Comparison of ENCODE assay signal across 17 cellular contexts in the genomic region with DNA sequence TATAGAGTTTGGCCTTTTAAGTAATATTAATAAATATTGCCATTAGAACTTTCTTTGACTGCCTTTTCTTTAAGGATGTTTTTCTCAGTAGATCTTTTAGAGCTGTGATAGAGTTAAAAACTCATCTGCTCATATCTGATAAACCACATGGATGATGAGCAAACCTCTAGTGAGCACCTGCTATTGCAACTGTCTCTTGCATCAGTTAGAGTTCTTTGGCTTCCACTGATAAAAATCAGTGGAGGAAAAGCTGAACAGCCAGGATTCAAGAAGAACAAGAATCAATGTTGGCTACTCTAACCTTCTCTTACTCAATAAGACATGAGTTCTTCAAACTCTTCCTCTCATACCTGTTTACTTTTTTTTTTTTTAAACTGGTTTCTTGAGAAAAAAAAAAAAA. TPM values are rescaled to one million over a fixed set of nuclear protein-coding genes. Genes with fewer than 3 reads are reported as not detected.
DNase-seq lines count a peak whose midpoint lies in the region; ATAC-seq, FAIRE-seq and TF ChIP-seq lines count a peak whose summit lies in the region.
"Had no signal": no experiment of that assay in that cellular context is flagged by ENCODE, and none has a peak within 500 bp of the region (broad histone marks: within the 10 kb centered on the region; RNA-seq: fewer than 3 reads in every experiment).

No MANE protein-coding gene starts in this region.

- TF ChIP-seq POLR2A in K562 (conservative IDR thresholded peaks at IDR 0.05) (no peak), thyroid gland (IDR thresholded peaks at IDR 0.05) (no peak)

- no peaks in the 10 kb centered on the region; a peak in 1 of 5 replicates for H3K4me1 ChIP-seq in K562 (replicated peaks in 1 of 2; ENCODE audit: control insufficient read depth in 2 of 2, insufficient read depth in 2 of 2, low read length in 2 of 2)
- H3K4me1 ChIP-seq in thyroid gland = no peaks in the 10 kb centered on the region
- peaks cover under 1% of the 10 kb centered on the region for H3K4me1 ChIP-seq in CD8-positive, alpha-beta memory T cell (ENCODE audit: insufficient read depth, low read length)
- H3K4me1 ChIP-seq: Caco-2 had no signal

- no TSS peak for BruUV-seq in K562 (replicated peaks; lab: Mats Ljungman, UMichigan)

- no peaks in the 10 kb centered on the region for H3K9me3 Mint-ChIP-seq in CD8-positive, alpha-beta memory T cell
- H3K9me3 Mint-ChIP-seq in glutamatergic neuron (ENCODE audit: unreplicated experiment) = no peaks in the 10 kb centered on the region

- H3K4me3 ChIP-seq in K562 = no peak overlapping the region
- H3K4me3 ChIP-seq in thyroid gland (replicated peaks in 1 of 3) = no peak overlapping the region
- H3K4me3 ChIP-seq in CD8-positive, alpha-beta memory T cell (ENCODE audit: low read length) = no peak overlapping the region
- H3K4me3 ChIP-seq: GM23338 had no signal

- TF ChIP-seq EP300 in K562 (IDR thresholded peaks at IDR 0.05; ENCODE audit: low read length) = peak; percentile 19; the same call in 1 of the 2 replicates

- no peaks in the 10 kb centered on the region for H3K79me2 ChIP-seq in K562 (ENCODE audit: control insufficient read depth, insufficient read depth, low read length)

- peaks cover 0 to 1% of the 10 kb centered on the region in 2 donors for H3K27me3 Mint-ChIP-seq in CD8-positive, alpha-beta memory T cell
- H3K27me3 Mint-ChIP-seq in glutamatergic neuron (ENCODE audit: unreplicated experiment) = no peaks in the 10 kb centered on the region
- H3K27me3 Mint-ChIP-seq: CD4-positive, alpha-beta memory T cell had no signal

- H4K20me1 ChIP-seq in K562 (replicated peaks; ENCODE audit: control insufficient read depth, insufficient read depth, low read length) = no peaks in the 10 kb centered on the region

- H3K36me3 ChIP-seq in KOPT-K1 (ENCODE audit: insufficient read depth, low read length) (no peaks in the 10 kb centered on the region), K562 (ENCODE audit: control insufficient read depth, insufficient read depth, low read length) (no peaks in the 10 kb centered on the region), thyroid gland (no peaks in the 10 kb centered on the region)
- H3K36me3 ChIP-seq in CD8-positive, alpha-beta memory T cell (ENCODE audit: insufficient read depth, low read length) = no peaks in the 10 kb centered on the region

- intact Hi-C loops in K562 (cut with micrococcal nuclease) (no loop called here), thyroid gland (cut with DNase I) (no loop called here)

- no peak for FAIRE-seq in K562 (lab: Jason Lieb, UNC)
- FAIRE-seq: GM12891, GM18507 had no signal

- CTCF ChIA-PET in K562 (lab: Yijun Ruan, JAX; ENCODE audit: low intra/inter-chr PET ratio) = no interaction called here
- CTCF ChIA-PET in CD8-positive, alpha-beta memory T cell (lab: Charles Lee) = no interaction called here

- H3K9me1 ChIP-seq in K562 (ENCODE audit: control insufficient read depth, insufficient read depth, low read length) = no peaks in the 10 kb centered on the region

- DNase-seq in GF-D8 (lab: John Stamatoyannopoulos, UW) = peak; percentile 34
- no peak for DNase-seq in K562 (ENCODE audit: extremely low read depth in 1 of 4, low spot score in 3 of 4)
- no peak for DNase-seq in thyroid gland
- DNase-seq in CD8-positive, alpha-beta memory T cell = no peak
- no peak for DNase-seq in glutamatergic neuron
- DNase-seq: C1 segment of cervical spinal cord; Caco-2; CD4-positive, alpha-beta memory T cell; DMS153; EL; GDM1; H9 had no signal

- no peak overlapping the region for H2AFZ ChIP-seq in K562 (ENCODE audit: low read depth, low read length)
- H2AFZ ChIP-seq: GM23338 had no signal

- H3K27me3 ChIP-seq in K562 (ENCODE audit: control insufficient read depth in 2 of 2, insufficient read depth in 2 of 2, low read length in 2 of 2) (no peaks in the 10 kb centered on the region), thyroid gland (no peaks in the 10 kb centered on the region)
- no peaks in the 10 kb centered on the region for H3K27me3 ChIP-seq in CD8-positive, alpha-beta memory T cell (ENCODE audit: insufficient read depth, low read length, poor library complexity, severe bottlenecking)

- H3K9ac ChIP-seq in K562 (ENCODE audit: insufficient read depth in 1 of 2, low read depth in 2 of 2, low read length in 2 of 2) = no peak overlapping the region

- H3K27ac ChIP-seq in KOPT-K1 (ENCODE audit: low read depth, low read length, poor library complexity, severe bottlenecking) (peak overlapping the region; percentile 96), K562 (ENCODE audit: extremely low read depth, low read depth, low read length) (no peak overlapping the region), thyroid gland (no peak overlapping the region)
- no peak overlapping the region for H3K27ac ChIP-seq in CD8-positive, alpha-beta memory T cell (ENCODE audit: low read depth, low read length)

- TF ChIP-seq RAD21 in K562 (CRISPR knock-in tag; conservative IDR thresholded peaks at IDR 0.05 in 1 of 2, IDR thresholded peaks at IDR 0.05 in 1 of 2) = no peak

- ATAC-seq in K562 = no peak
- ATAC-seq: GM23338, HCT116 had no signal

- no peaks in the 10 kb centered on the region for H3K4me1 Mint-ChIP-seq in CD8-positive, alpha-beta memory T cell
- no peaks in the 10 kb centered on the region for H3K4me1 Mint-ChIP-seq in glutamatergic neuron (ENCODE audit: low read depth, unreplicated experiment)

- peaks cover 8 to 14% (median 11%) of the 10 kb centered on the region in 3 donors for H3K36me3 Mint-ChIP-seq in CD8-positive, alpha-beta memory T cell
- H3K36me3 Mint-ChIP-seq in glutamatergic neuron (ENCODE audit: unreplicated experiment) = peaks cover 5% of the 10 kb centered on the region

- H3K4me3 Mint-ChIP-seq in CD8-positive, alpha-beta memory T cell = no peak overlapping the region
- no peak overlapping the region for H3K4me3 Mint-ChIP-seq in glutamatergic neuron (ENCODE audit: unreplicated experiment)
- H3K4me3 Mint-ChIP-seq: CD4-positive, alpha-beta memory T cell; GM23338; H9 had no signal

- no peak overlapping the region for H3K27ac Mint-ChIP-seq in CD8-positive, alpha-beta memory T cell
- H3K27ac Mint-ChIP-seq in glutamatergic neuron (ENCODE audit: unreplicated experiment) = no peak overlapping the region
- H3K27ac Mint-ChIP-seq: GM23338, H9 had no signal

- POLR2A ChIA-PET in K562 (lab: Yijun Ruan, JAX) = interaction anchor here (2.1 kb wide), 1 partner anchor 13 kb away, joined by 7 read pairs; the partner anchor contains the start of gene RPL34
- POLR2A ChIA-PET in CD8-positive, alpha-beta memory T cell (lab: Charles Lee) = no interaction called here

- TF ChIP-seq CTCF in K562 (IDR thresholded peaks at IDR 0.05 in 2 of 3, conservative IDR thresholded peaks at IDR 0.05 in 1 of 3; ENCODE audit: insufficient read depth in 2 of 3, low read depth in 1 of 3, low read length in 3 of 3) (no peak), thyroid gland (IDR thresholded peaks at IDR 0.05) (no peak), glutamatergic neuron (IDR thresholded peaks at IDR 0.05; ENCODE audit: partially characterized antibody, unreplicated experiment) (no peak)

- H3K4me2 ChIP-seq in K562 (ENCODE audit: insufficient read depth, low read length) = no peak overlapping the region
- H3K4me2 ChIP-seq: GM23338 had no signal

- in situ Hi-C loops in K562 (cut with MboI) = no loop called here

- peaks cover 3% of the 10 kb centered on the region for H3K9me3 ChIP-seq in KOPT-K1 (ENCODE audit: insufficient read depth, low read length, poor library complexity, severe bottlenecking)
- no peaks in the 10 kb centered on the region for H3K9me3 ChIP-seq in K562 (replicated peaks; ENCODE audit: control insufficient read depth, insufficient read depth, low read depth, low read length)
- H3K9me3 ChIP-seq in thyroid gland = no peaks in the 10 kb centered on the region
- H3K9me3 ChIP-seq in CD8-positive, alpha-beta memory T cell (ENCODE audit: low read length) = no peaks in the 10 kb centered on the region
- H3K9me3 ChIP-seq: Caco-2 had no signal

RNA-seq across cellular contexts. Expression of gene RPL34, which starts 12.9 kb away (rescaled TPM):
- 252 and 304 TPM in 2 replicates for total RNA-seq in K562 (2011; cell fraction: chromatin; rRNA removed; ENCODE audit: low replicate concordance)
- total RNA-seq in K562 (2011; cell fraction: nucleolus; rRNA removed) = 343 and 354 TPM in 2 replicates
- total RNA-seq in K562 (2011; cell fraction: nucleoplasm; rRNA removed) = 439 and 698 TPM in 2 replicates
- 1,466 and 1,685 TPM in 2 replicates for total RNA-seq in K562 (2014; rRNA removed)
- total RNA-seq in K562 (2014; rRNA removed; fragmentation: Illumina TruSeq; extraction: Trizol) = 2,593 and 2,853 TPM in 2 replicates
- 1,586 and 1,727 TPM in 2 replicates for total RNA-seq in K562 (2015; rRNA removed; fragmentation: Illumina TruSeq; extraction: Trizol)
- total RNA-seq in K562 (2021) = 1,612 and 1,824 TPM in 2 replicates
- 4,502 and 5,422 TPM in 2 replicates for polyA plus RNA-seq in K562 (2011; rRNA removed)
- polyA plus RNA-seq in K562 (2011; cell fraction: cytosol; rRNA removed) = 1,723 and 3,895 TPM in 2 replicates
- 636 and 1,437 TPM in 2 replicates for polyA plus RNA-seq in K562 (2011; cell fraction: nucleus; rRNA removed)
- polyA plus RNA-seq in K562 (2012) = 3,078 and 3,376 TPM in 2 replicates
- polyA plus RNA-seq in K562 (2014; fragmentation: Illumina TruSeq; extraction: Trizol) = 1,973 and 2,119 TPM in 2 replicates
- polyA plus RNA-seq in K562 (2014; fragmentation: Nextera tagmentation; extraction: Ambion mirVana) = 1,000 to 10,000 TPM; 3,162 to 4,454 TPM
- polyA plus RNA-seq in K562 (2014; rRNA removed) = 2,645 and 2,889 TPM in 2 replicates
- polyA minus RNA-seq in K562 (2011; rRNA and poly(A)+ RNA removed) = 751 and 855 TPM in 2 replicates
- 102 and 189 TPM in 2 replicates for polyA minus RNA-seq in K562 (2011; cell fraction: cytosol; rRNA and poly(A)+ RNA removed)
- 118 and 255 TPM in 2 replicates for polyA minus RNA-seq in K562 (2011; cell fraction: nucleus; rRNA and poly(A)+ RNA removed)
- total RNA-seq in thyroid gland = 1,000 to 10,000 TPM in 2 of 4 donors, 100 to 1,000 TPM in 2; 735 to 3,219 (median 917) TPM
- total RNA-seq in CD8-positive, alpha-beta memory T cell = 1,000 to 10,000 TPM; 1,392 to 1,416 TPM
- 3,675 TPM for polyA plus RNA-seq in CD8-positive, alpha-beta memory T cell
- 724 TPM for total RNA-seq in glutamatergic neuron (ENCODE audit: unreplicated experiment)

RNA-seq across cellular contexts. Expression of gene OSTC, which starts 43.0 kb away (rescaled TPM):
- total RNA-seq in K562 (2011; cell fraction: chromatin; rRNA removed; ENCODE audit: low replicate concordance) = 64.1 and 123 TPM in 2 replicates
- 68.4 and 89.2 TPM in 2 replicates for total RNA-seq in K562 (2011; cell fraction: nucleolus; rRNA removed)
- total RNA-seq in K562 (2011; cell fraction: nucleoplasm; rRNA removed) = 127 and 150 TPM in 2 replicates
- total RNA-seq in K562 (2014; rRNA removed) (93.8 and 112 TPM in 2 replicates), K562 (2014; rRNA removed; fragmentation: Illumina TruSeq; extraction: Trizol) (235 and 252 TPM in 2 replicates), K562 (2015; rRNA removed; fragmentation: Illumina TruSeq; extraction: Trizol) (193 and 210 TPM in 2 replicates), K562 (2021) (143 and 174 TPM in 2 replicates), thyroid gland (1,000 to 10,000 TPM in 1 of 4 donors, 100 to 1,000 TPM in 1, 10 to 100 TPM in 2; 82.9 to 1,618 (median 118) TPM), glutamatergic neuron (ENCODE audit: unreplicated experiment) (42.8 TPM)
- polyA plus RNA-seq in K562 (2011; rRNA removed) (225 and 241 TPM in 2 replicates), K562 (2014; fragmentation: Illumina TruSeq; extraction: Trizol) (235 and 258 TPM in 2 replicates), K562 (2014; fragmentation: Nextera tagmentation; extraction: Ambion mirVana) (100 to 1,000 TPM; 851 to 966 TPM), K562 (2014; rRNA removed) (177 and 182 TPM in 2 replicates)
- polyA plus RNA-seq in K562 (2011; cell fraction: cytosol; rRNA removed) = 99.7 and 224 TPM in 2 replicates
- 32.2 and 80.8 TPM in 2 replicates for polyA plus RNA-seq in K562 (2011; cell fraction: nucleus; rRNA removed)
- polyA plus RNA-seq in K562 (2012) = 219 and 283 TPM in 2 replicates
- 125 and 140 TPM in 2 replicates for polyA minus RNA-seq in K562 (2011; rRNA and poly(A)+ RNA removed)
- 50.4 and 56.3 TPM in 2 replicates for polyA minus RNA-seq in K562 (2011; cell fraction: cytosol; rRNA and poly(A)+ RNA removed)
- 24.9 and 58.4 TPM in 2 replicates for polyA minus RNA-seq in K562 (2011; cell fraction: nucleus; rRNA and poly(A)+ RNA removed)
- 10 to 100 TPM; 90.8 to 93.1 TPM for total RNA-seq in CD8-positive, alpha-beta memory T cell
- polyA plus RNA-seq in CD8-positive, alpha-beta memory T cell = 154 TPM
